In genomic region chr2:30346475-30347169, GRCh38 we compare ENCODE assay signal across 11 cellular contexts.
DNase-seq lines count a peak whose midpoint lies in the region; ATAC-seq and TF ChIP-seq lines count a peak whose summit lies in the region.
"Had no signal": no experiment of that assay in that cellular context is flagged by ENCODE, and none has a peak within 500 bp of the region (broad histone marks: within the 10 kb centered on the region; RNA-seq: fewer than 3 reads in every experiment).

No MANE protein-coding gene starts in this region.

- no peak overlapping the region for H3K4me3 ChIP-seq in adipocyte (ENCODE audit: low read length)
- peak overlapping the region; percentile 5 to 63 (median 54) for H3K4me3 ChIP-seq in heart left ventricle
- peak overlapping the region; percentile 22 for H3K4me3 ChIP-seq in mucosa of stomach (ENCODE audit: low read length)
- H3K4me3 ChIP-seq in tibial artery = peak overlapping the region; percentile 40 to 56
- H3K4me3 ChIP-seq in naive thymus-derived CD4-positive, alpha-beta T cell (ENCODE audit: low read length) = no peak overlapping the region
- H3K4me3 ChIP-seq: adrenal gland had no signal

- H3K27me3 ChIP-seq in adipocyte (replicated peaks; ENCODE audit: control insufficient read depth, insufficient read depth, low read length) = peaks cover 4% of the 10 kb centered on the region
- H3K27me3 ChIP-seq in heart left ventricle = no peaks in the 10 kb centered on the region
- H3K27me3 ChIP-seq in mucosa of stomach (ENCODE audit: control insufficient read depth, insufficient read depth, low read length) = peaks cover 5% of the 10 kb centered on the region
- no peaks in the 10 kb centered on the region for H3K27me3 ChIP-seq in tibial artery
- H3K27me3 ChIP-seq in naive thymus-derived CD4-positive, alpha-beta T cell (ENCODE audit: control insufficient read depth in 2 of 2, insufficient read depth in 2 of 2, low read length in 2 of 2) = no peaks in the 10 kb centered on the region
- H3K27me3 ChIP-seq: adrenal gland, spleen had no signal

- peak; percentile 96 to 98 (median 96) for ATAC-seq in heart left ventricle
- ATAC-seq in HG03521 (IDR thresholded peaks at IDR 0.05; ENCODE audit: unreplicated experiment) = no peak
- ATAC-seq in naive thymus-derived CD4-positive, alpha-beta T cell = no peak
- ATAC-seq in activated CD8-positive, alpha-beta memory T cell treated with anti-CD3 and anti-CD28 coated beads, Interleukin-2, amount 10 ng/mL, durations not matched to agents 7 days and 5 days = no peak
- ATAC-seq: stimulated activated naive B cell treated with anti-CD40 and anti-IgM and Interleukin-4, amounts not matched to agents 10 μg/mL and 1 μg/mL and 100 μg/mL, for 72 hours had no signal

- intact Hi-C loops in heart left ventricle (cut with DNase I) (loop anchor here in 7 of 10 donors (5.0 to 10.0 kb wide), 9 partner anchors 61 to 361 kb away; partner anchors contain the start of genes LBH (in 4 of the 7) and LCLAT1 (in 1 of the 7)), tibial artery (cut with DNase I; ENCODE audit: low total_unique reads) (no loop called here)
- intact Hi-C loops in naive thymus-derived CD4-positive, alpha-beta T cell (cut with micrococcal nuclease) = no loop called here

- no peak overlapping the region for H3K4me3 Mint-ChIP-seq in naive thymus-derived CD4-positive, alpha-beta T cell
- no peak overlapping the region for H3K4me3 Mint-ChIP-seq in activated CD8-positive, alpha-beta memory T cell treated with anti-CD3 and anti-CD28 coated beads, Interleukin-2, amount 10 ng/mL, durations not matched to agents 7 days and 5 days
- H3K4me3 Mint-ChIP-seq: stimulated activated naive B cell treated with anti-CD40 and anti-IgM and Interleukin-4, amounts not matched to agents 10 μg/mL and 1 μg/mL and 100 μg/mL, for 72 hours had no signal

- H3K9me3 Mint-ChIP-seq in naive thymus-derived CD4-positive, alpha-beta T cell = peaks cover 0 to 17% (median 7%) of the 10 kb centered on the region in 11 donors
- H3K9me3 Mint-ChIP-seq in activated CD8-positive, alpha-beta memory T cell treated with anti-CD3 and anti-CD28 coated beads, Interleukin-2, amount 10 ng/mL, durations not matched to agents 7 days and 5 days (ENCODE audit: low read depth) = peaks cover 3% of the 10 kb centered on the region

- peaks cover 0 to 13% (median 6%) of the 10 kb centered on the region in 7 donors for H3K4me1 Mint-ChIP-seq in naive thymus-derived CD4-positive, alpha-beta T cell
- H3K4me1 Mint-ChIP-seq in activated CD8-positive, alpha-beta memory T cell treated with anti-CD3 and anti-CD28 coated beads, Interleukin-2, amount 10 ng/mL, durations not matched to agents 7 days and 5 days = peaks cover 2% of the 10 kb centered on the region

- TF ChIP-seq CTCF in heart left ventricle (IDR thresholded peaks at IDR 0.05) (no peak), tibial artery (IDR thresholded peaks at IDR 0.05) (no peak)

- POLR2A ChIA-PET in naive thymus-derived CD4-positive, alpha-beta T cell (lab: Charles Lee) = interaction anchor here (3.7 kb wide), 1 partner anchor 11 kb away, joined by 17 read pairs; no protein-coding TSS in a partner anchor

- H3K27ac ChIP-seq in heart left ventricle (peak overlapping the region; percentile 69 to 96 (median 86)), tibial artery (peak overlapping the region; percentile 80 to 81)
- no peak overlapping the region for H3K27ac ChIP-seq in naive thymus-derived CD4-positive, alpha-beta T cell (ENCODE audit: low read depth, low read length)
- H3K27ac ChIP-seq: adrenal gland had no signal

- H3K4me1 ChIP-seq in adipocyte (ENCODE audit: control insufficient read depth, insufficient read depth, low read length) (peaks cover 8% of the 10 kb centered on the region), heart left ventricle (peaks cover 8 to 55% (median 37%) of the 10 kb centered on the region in 12 donors), mucosa of stomach (ENCODE audit: control insufficient read depth, insufficient read depth, low read length) (no peaks in the 10 kb centered on the region), tibial artery (peaks cover 0 to 31% (median 16%) of the 10 kb centered on the region in 4 donors)
- no peaks in the 10 kb centered on the region for H3K4me1 ChIP-seq in naive thymus-derived CD4-positive, alpha-beta T cell (ENCODE audit: control insufficient read depth in 2 of 2, insufficient read depth in 2 of 2, low read length in 2 of 2)
- H3K4me1 ChIP-seq: adrenal gland had no signal

- CTCF ChIA-PET in naive thymus-derived CD4-positive, alpha-beta T cell (lab: Charles Lee) = no interaction called here
- CTCF ChIA-PET in activated CD8-positive, alpha-beta memory T cell treated with anti-CD3 and anti-CD28 coated beads, Interleukin-2, amount 10 ng/mL, durations not matched to agents 7 days and 5 days (lab: Charles Lee) = interaction anchor here (1.2 kb wide), 1 partner anchor 10 kb away, joined by 3 read pairs; no protein-coding TSS in a partner anchor

- H3K27me3 Mint-ChIP-seq in naive thymus-derived CD4-positive, alpha-beta T cell = peaks cover 0 to 2% (median 0%) of the 10 kb centered on the region in 5 donors
- no peaks in the 10 kb centered on the region for H3K27me3 Mint-ChIP-seq in activated CD8-positive, alpha-beta memory T cell treated with anti-CD3 and anti-CD28 coated beads, Interleukin-2, amount 10 ng/mL, durations not matched to agents 7 days and 5 days
- H3K27me3 Mint-ChIP-seq: stimulated activated naive B cell treated with anti-CD40 and anti-IgM and Interleukin-4, amounts not matched to agents 10 μg/mL and 1 μg/mL and 100 μg/mL, for 72 hours had no signal

- no peaks in the 10 kb centered on the region for H3K36me3 ChIP-seq in adipocyte (ENCODE audit: control insufficient read depth, insufficient read depth, low read length, severe bottlenecking)
- peaks cover 0 to 4% (median 0%) of the 10 kb centered on the region in 9 donors for H3K36me3 ChIP-seq in heart left ventricle
- H3K36me3 ChIP-seq in mucosa of stomach (ENCODE audit: control insufficient read depth, insufficient read depth, low read length) = no peaks in the 10 kb centered on the region
- no peaks in the 10 kb centered on the region for H3K36me3 ChIP-seq in tibial artery
- no peaks in the 10 kb centered on the region for H3K36me3 ChIP-seq in naive thymus-derived CD4-positive, alpha-beta T cell (ENCODE audit: control insufficient read depth in 2 of 3, insufficient read depth in 3 of 3, low read length in 3 of 3)
- H3K36me3 ChIP-seq: adrenal gland, spleen had no signal

- H3K27ac Mint-ChIP-seq in naive thymus-derived CD4-positive, alpha-beta T cell = peak overlapping the region in 1 of 9 donors; percentile 70
- no peak overlapping the region for H3K27ac Mint-ChIP-seq in activated CD8-positive, alpha-beta memory T cell treated with anti-CD3 and anti-CD28 coated beads, Interleukin-2, amount 10 ng/mL, durations not matched to agents 7 days and 5 days
- H3K27ac Mint-ChIP-seq: stimulated activated naive B cell treated with anti-CD40 and anti-IgM and Interleukin-4, amounts not matched to agents 10 μg/mL and 1 μg/mL and 100 μg/mL, for 72 hours had no signal

- peaks cover 4 to 12% (median 8%) of the 10 kb centered on the region in 5 donors for H3K36me3 Mint-ChIP-seq in naive thymus-derived CD4-positive, alpha-beta T cell
- H3K36me3 Mint-ChIP-seq in activated CD8-positive, alpha-beta memory T cell treated with anti-CD3 and anti-CD28 coated beads, Interleukin-2, amount 10 ng/mL, durations not matched to agents 7 days and 5 days = peaks cover 8% of the 10 kb centered on the region

- peaks cover 12% of the 10 kb centered on the region for H3K9me3 ChIP-seq in adipocyte (ENCODE audit: control insufficient read depth, low read length)
- no peaks in the 10 kb centered on the region for H3K9me3 ChIP-seq in heart left ventricle
- no peaks in the 10 kb centered on the region for H3K9me3 ChIP-seq in mucosa of stomach (ENCODE audit: control insufficient read depth, low read length)
- no peaks in the 10 kb centered on the region for H3K9me3 ChIP-seq in tibial artery
- H3K9me3 ChIP-seq in naive thymus-derived CD4-positive, alpha-beta T cell (ENCODE audit: control insufficient read depth in 2 of 3, low read length in 3 of 3) = no peaks in the 10 kb centered on the region
- H3K9me3 ChIP-seq: adrenal gland had no signal

- peak in 1 of 2 donors; percentile 69 for TF ChIP-seq POLR2A in heart left ventricle (IDR thresholded peaks at IDR 0.05)

- H3K9ac ChIP-seq in adipocyte (ENCODE audit: low read length) (peak overlapping the region; percentile 10), mucosa of stomach (ENCODE audit: low read length) (no peak overlapping the region)

- DNase-seq in adipocyte (ENCODE audit: low read depth) = no peak
- DNase-seq in heart left ventricle = peak; percentile 85 to 92 (median 88)
- DNase-seq in tibial artery = peak; percentile 59 to 92
- no peak for DNase-seq in naive thymus-derived CD4-positive, alpha-beta T cell
- no peak for DNase-seq in activated CD8-positive, alpha-beta memory T cell treated with anti-CD3 and anti-CD28 coated beads, Interleukin-2, amount 10 ng/mL, durations not matched to agents 7 days and 5 days
- DNase-seq: NCI-H187; spleen; stimulated activated naive B cell treated with anti-CD40 and anti-IgM and Interleukin-4, amounts not matched to agents 10 μg/mL and 1 μg/mL and 100 μg/mL, for 72 hours had no signal

- 7 to 18% (median 12%) methylated on average over 21 of the region's 21 CpGs for WGBS in heart left ventricle, 4 donors

Comparison
In these comparisons a context has a peak if more than half of its experiments do, and no peak if none do; other contexts are left out.
1. DNase-seq: peak in heart left ventricle (5 of 5) and tibial artery (2 of 2); none in adipocyte (single experiment), naive thymus-derived CD4-positive, alpha-beta T cell (0 of 9) and activated CD8-positive, alpha-beta memory T cell treated with anti-CD3 and anti-CD28 coated beads, Interleukin-2, amount 10 ng/mL, durations not matched to agents 7 days and 5 days (single experiment).
2. H3K4me3 ChIP-seq: peak in heart left ventricle (12 of 12), mucosa of stomach (single experiment) and tibial artery (2 of 2); none in adipocyte (single experiment) and naive thymus-derived CD4-positive, alpha-beta T cell (single experiment).
3. ATAC-seq: peak in heart left ventricle (4 of 4); none in HG03521 (single experiment), naive thymus-derived CD4-positive, alpha-beta T cell (single experiment) and activated CD8-positive, alpha-beta memory T cell treated with anti-CD3 and anti-CD28 coated beads, Interleukin-2, amount 10 ng/mL, durations not matched to agents 7 days and 5 days (single experiment).
4. intact Hi-C loops: an anchor here in heart left ventricle (5.0 to 10.0 kb wide); none called in tibial artery and naive thymus-derived CD4-positive, alpha-beta T cell.